25 cellular contexts compared by ENCODE assay signal in genomic region chr18:24086082-24086481, GRCh38. TPM values are rescaled to one million over a fixed set of nuclear protein-coding genes. Genes with fewer than 3 reads are reported as not detected.
DNase-seq lines count a peak whose midpoint lies in the region; ATAC-seq, FAIRE-seq and TF ChIP-seq lines count a peak whose summit lies in the region.
"Had no signal": no experiment of that assay in that cellular context is flagged by ENCODE, and none has a peak within 500 bp of the region (broad histone marks: within the 10 kb centered on the region; RNA-seq: fewer than 3 reads in every experiment).

No MANE protein-coding gene starts in this region.

- intact Hi-C loops in esophagus muscularis mucosa (cut with DNase I) = no loop called here

- WGBS in esophagus muscularis mucosa = 73% methylated on average over 5 of the region's 5 CpGs

- peaks cover 0 to 26% (median 9%) of the 10 kb centered on the region in 4 donors for H3K36me3 ChIP-seq in esophagus muscularis mucosa
- H3K36me3 ChIP-seq: upper lobe of right lung had no signal

- H3K27me3 ChIP-seq in esophagus muscularis mucosa = no peaks in the 10 kb centered on the region
- H3K27me3 ChIP-seq: body of pancreas, gastroesophageal sphincter, upper lobe of right lung had no signal

- no peaks in the 10 kb centered on the region for H3K9me3 ChIP-seq in esophagus muscularis mucosa
- H3K9me3 ChIP-seq: body of pancreas, gastroesophageal sphincter, upper lobe of right lung had no signal

- FAIRE-seq in HTR-8/SVneo (lab: Jason Lieb, UNC) = no peak

- peaks cover 0 to 13% (median 9%) of the 10 kb centered on the region in 4 donors for H3K4me1 ChIP-seq in esophagus muscularis mucosa
- H3K4me1 ChIP-seq: body of pancreas, upper lobe of right lung had no signal

- no peak for TF ChIP-seq POLR2A in esophagus muscularis mucosa (IDR thresholded peaks at IDR 0.05; ENCODE audit: low read depth)

- no peak for TF ChIP-seq EP300 in esophagus muscularis mucosa (IDR thresholded peaks at IDR 0.05)

- no peak for ATAC-seq in GM19395 (IDR thresholded peaks at IDR 0.05; ENCODE audit: unreplicated experiment)
- ATAC-seq: body of pancreas, esophagus mucosa, gastroesophageal sphincter, sciatic nerve, T-cell, upper lobe of right lung had no signal

- H3K4me3 ChIP-seq in esophagus muscularis mucosa = no peak overlapping the region
- H3K4me3 ChIP-seq: body of pancreas, gastroesophageal sphincter, upper lobe of right lung had no signal

- peak; percentile 56 for DNase-seq in COR-L47 (lab: John Stamatoyannopoulos, UW)
- DNase-seq in NCI-H1417 treated with DMSO at 0.1 percent for 48 hours (lab: John Stamatoyannopoulos, UW) = peak; percentile 47
- DNase-seq in NCI-H774 (lab: John Stamatoyannopoulos, UW) = peak; percentile 79
- peak; percentile 26 for DNase-seq in esophagus muscularis mucosa (ENCODE audit: extremely low spot score)
- no peak for DNase-seq in anterior cingulate cortex (lab: John Stamatoyannopoulos, UW)
- DNase-seq in MV-4-11 (lab: John Stamatoyannopoulos, UW) = no peak
- DNase-seq in HTR-8/SVneo (ENCODE audit: insufficient read length, low spot score) = no peak
- DNase-seq: activated CD4-positive, alpha-beta T cell treated with anti-CD3 and anti-CD28 coated beads, Interleukin-2, amount 10 ng/mL, durations not matched to agents 24 days and 14 days; activated effector memory CD4-positive, alpha-beta T cell treated with Interleukin-2 at 50 U/mL for 16 hours; activated naive CD8-positive, alpha-beta T cell treated with anti-CD3 and anti-CD28 coated beads, Interleukin-2, amount 10 ng/mL, durations not matched to agents 7 days and 5 days; body of pancreas; C1 segment of cervical spinal cord; DMS79; effector memory CD4-positive, alpha-beta T cell; islet precursor cell; midbrain; SIG-M5; substantia nigra; T-cell; upper lobe of right lung had no signal

- H3K27ac ChIP-seq in esophagus muscularis mucosa (replicated peaks in 1 of 4) = no peak overlapping the region
- H3K27ac ChIP-seq: body of pancreas, gastroesophageal sphincter, KMS-11, upper lobe of right lung had no signal

- TF ChIP-seq CTCF in esophagus muscularis mucosa (IDR thresholded peaks at IDR 0.05) = no peak

RNA-seq across cellular contexts. Expression of gene CABYR, which starts 52.8 kb away (rescaled TPM):
- 1 to 10 TPM; 1.3 to 3.3 (median 2.5) TPM for total RNA-seq in esophagus muscularis mucosa

Comparison
In these comparisons a context has a peak if more than half of its experiments do, and no peak if none do; other contexts are left out.
1. DNase-seq: peak in COR-L47 (single experiment), NCI-H1417 treated with DMSO at 0.1 percent for 48 hours (single experiment), NCI-H774 (single experiment) and esophagus muscularis mucosa (single experiment); none in anterior cingulate cortex (0 of 58), MV-4-11 (single experiment) and HTR-8/SVneo (single experiment).